Comparison of ENCODE assay signal across 24 cellular contexts in genomic region chr7:121294448-121294992, GRCh38. TPM values are rescaled to one million over a fixed set of nuclear protein-coding genes. Genes with fewer than 3 reads are reported as not detected.
"Had no signal": no experiment of that assay in that cellular context is flagged by ENCODE, and none has a peak within 500 bp of the region (broad histone marks: within the 10 kb centered on the region; RNA-seq: fewer than 3 reads in every experiment).

No MANE protein-coding gene starts in this region.

- ATAC-seq: activated CD8-positive, alpha-beta T cell treated with anti-CD3 and anti-CD28 coated beads for 36 hours; activated T-cell treated with anti-CD3 and anti-CD28 coated beads, Interleukin-2, amount 50 U/mL, for 72 hours; activated T-helper 17 cell treated with anti-CD3 and anti-CD28 coated beads, Interleukin-2, amount 50 U/mL, for 72 hours; body of pancreas had no signal

- H3K9me3 ChIP-seq: body of pancreas, breast epithelium had no signal

- H3K4me2 ChIP-seq: PC-9 had no signal

- H2AFZ ChIP-seq: PC-9 had no signal

- DNase-seq: activated CD4-positive, alpha-beta T cell treated with anti-CD3 and anti-CD28 coated beads, Interleukin-2, amount 10 ng/mL, durations not matched to agents 24 days and 14 days; activated CD4-positive, alpha-beta T cell treated with anti-CD3 and anti-CD28 coated beads, Interleukin-2, amount 50 U/mL, for 4 hours; activated CD8-positive, alpha-beta T cell treated with anti-CD3 and anti-CD28 coated beads for 36 hours; activated effector memory CD4-positive, alpha-beta T cell treated with anti-CD3 and anti-CD28 coated beads, Interleukin-2, amount 50 U/mL, for 16 hours; activated naive CD4-positive, alpha-beta T cell treated with Interleukin-2 at 50 U/mL for 16 hours; activated naive CD8-positive, alpha-beta T cell treated with anti-CD3 and anti-CD28 coated beads, Interleukin-2, amount 10 ng/mL, durations not matched to agents 7 days and 5 days; activated T-cell treated with anti-CD3 and anti-CD28 coated beads, Interleukin-2, amount 50 U/mL, for 1 hour; activated T-cell treated with anti-CD3 and anti-CD28 coated beads, Interleukin-2, amount 50 U/mL, for 72 hours; body of pancreas; caudate nucleus; NCI-H1105; NCI-H1417 treated with DMSO at 0.1 percent for 48 hours; NCI-H1694; NCI-H1930; NCI-H2081 treated with DMSO at 0.1 percent for 48 hours; NCI-H226; NCI-H446 treated with DMSO at 0.1 percent for 48 hours; NCI-H524 treated with DMSO at 0.1 percent for 48 hours; PC-9; Right ventricle myocardium superior had no signal

- H3K4me3 ChIP-seq: body of pancreas, breast epithelium, PC-9 had no signal

- H3K27me3 ChIP-seq: body of pancreas, breast epithelium had no signal

- H3K27ac ChIP-seq: body of pancreas, breast epithelium, PC-9 had no signal

- H3K4me1 ChIP-seq: body of pancreas, breast epithelium had no signal

RNA-seq across cellular contexts. Expression of gene WNT16, which starts 34.3 kb away (rescaled TPM):
- total RNA-seq: activated CD4-positive, alpha-beta T cell treated with anti-CD3 and anti-CD28 coated beads, Interleukin-2, amount 10 ng/mL, durations not matched to agents 24 days and 14 days; activated CD8-positive, alpha-beta T cell treated with anti-CD3 and anti-CD28 coated beads for 36 hours; activated naive CD8-positive, alpha-beta T cell treated with anti-CD3 and anti-CD28 coated beads, Interleukin-2, amount 10 ng/mL, durations not matched to agents 7 days and 5 days; activated T-cell treated with anti-CD3 and anti-CD28 coated beads, Interleukin-2, amount 50 U/mL, for 72 hours; activated T-helper 17 cell treated with anti-CD3 and anti-CD28 coated beads, Interleukin-2, amount 50 U/mL, for 72 hours; body of pancreas; MCF 10A; PC-9; Right ventricle myocardium superior had no signal
- polyA plus RNA-seq: adipose tissue had no signal
